ENCODE assay signal across 36 cellular contexts in the genomic region with DNA sequence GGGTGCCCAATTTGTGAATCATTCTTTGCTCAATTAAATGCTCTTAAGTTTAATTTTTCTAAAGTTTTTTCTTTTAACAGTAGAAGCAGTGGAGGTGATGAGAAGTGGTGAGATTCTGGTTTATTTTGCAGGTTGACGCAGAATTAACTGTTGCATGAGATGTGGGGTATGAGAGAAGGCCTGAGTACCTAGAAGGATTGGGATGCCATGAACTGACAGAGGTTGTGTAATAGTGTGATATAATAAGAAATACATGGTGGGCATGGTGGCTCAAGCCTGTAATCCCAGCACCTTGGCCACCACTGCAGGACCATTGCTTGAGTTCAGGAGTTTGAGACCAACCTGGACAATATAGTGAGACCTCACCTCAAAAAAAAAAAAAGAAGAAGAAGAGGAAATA. TPM values are rescaled to one million over a fixed set of nuclear protein-coding genes. Genes with fewer than 3 reads are reported as not detected.
"Had no signal": no experiment of that assay in that cellular context is flagged by ENCODE, and none has a peak within 500 bp of the region (broad histone marks: within the 10 kb centered on the region; RNA-seq: fewer than 3 reads in every experiment).

No MANE protein-coding gene starts in this region.

- H3K36me3 ChIP-seq: adrenal gland, breast epithelium, cardiac muscle cell, colonic mucosa, gastroesophageal sphincter, heart right ventricle, WERI-Rb-1 had no signal

- H3K36me3 Mint-ChIP-seq: activated naive CD4-positive, alpha-beta T cell treated with anti-CD3 and anti-CD28 coated beads, Interleukin-2, amount 50 U/mL, for 24 hours; activated naive CD8-positive, alpha-beta T cell treated with anti-CD3 and anti-CD28 coated beads for 36 hours; brain had no signal

- H3K4me3 Mint-ChIP-seq: activated B cell treated with CpG ODN at 0.5 μM for 24 hours; activated CD8-positive, alpha-beta T cell treated with anti-CD3 and anti-CD28 coated beads for 36 hours; activated naive CD4-positive, alpha-beta T cell treated with anti-CD3 and anti-CD28 coated beads, Interleukin-2, amount 50 U/mL, for 24 hours; activated naive CD8-positive, alpha-beta T cell treated with anti-CD3 and anti-CD28 coated beads for 36 hours; activated naive CD8-positive, alpha-beta T cell treated with anti-CD3 and anti-CD28 coated beads, Interleukin-2, amount 50 U/mL, for 24 hours; activated T-cell treated with anti-CD3 and anti-CD28 coated beads, Interleukin-2, amount 50 U/mL, for 4 hours; activated T-helper 17 cell treated with anti-CD3 and anti-CD28 coated beads, Interleukin-2, amount 50 U/mL, for 72 hours; brain; T-helper 17 cell; T-helper 2 cell treated with Interferon-gamma antibody and Interleukin-4, amounts not matched to agents 5 μg/mL and 100 μg/mL, for 36 hours had no signal

- H3K9me3 ChIP-seq: adrenal gland, breast epithelium, colonic mucosa, gastroesophageal sphincter had no signal

- H3K27me3 Mint-ChIP-seq: brain had no signal

- H3K9me3 Mint-ChIP-seq: activated naive CD4-positive, alpha-beta T cell treated with anti-CD3 and anti-CD28 coated beads, Interleukin-2, amount 50 U/mL, for 24 hours; T-helper 2 cell treated with Interferon-gamma antibody and Interleukin-4, amounts not matched to agents 5 μg/mL and 100 μg/mL, for 36 hours had no signal

- DNase-seq: activated B cell treated with CpG ODN at 0.5 μM for 24 hours; activated CD4-positive, alpha-beta T cell treated with anti-CD3 and anti-CD28 coated beads for 48 hours; activated CD4-positive, alpha-beta T cell treated with anti-CD3 and anti-CD28 coated beads, Interleukin-2, amount 50 U/mL, for 1 hour; activated CD4-positive, alpha-beta T cell treated with anti-CD3 and anti-CD28 coated beads, Interleukin-2, amount 50 U/mL, for 48 hours; activated CD8-positive, alpha-beta memory T cell treated with anti-CD3 and anti-CD28 coated beads for 24 hours; activated CD8-positive, alpha-beta T cell treated with anti-CD3 and anti-CD28 coated beads for 36 hours; activated effector memory CD4-positive, alpha-beta T cell treated with Interleukin-2 at 50 U/mL for 16 hours; activated gamma-delta T cell treated with Interleukin-2 at 50 U/mL for 16 hours; activated naive CD4-positive, alpha-beta T cell treated with Interleukin-2 at 50 U/mL for 16 hours; activated naive CD8-positive, alpha-beta T cell treated with anti-CD3 and anti-CD28 coated beads for 36 hours; activated naive CD8-positive, alpha-beta T cell treated with anti-CD3 and anti-CD28 coated beads, Interleukin-2, amount 50 U/mL, for 24 hours; activated T-cell treated with anti-CD3 and anti-CD28 coated beads, Interleukin-2, amount 50 U/mL, for 4 hours; adrenal gland; amygdala; aorta; central memory CD4-positive, alpha-beta T cell; cerebellar nuclear complex; colonic mucosa; effector CD8-positive, alpha-beta T cell; foreskin melanocyte; heart right ventricle; T-helper 1 cell; T-helper 17 cell; T1000; WERI-Rb-1 had no signal

- H3K27ac Mint-ChIP-seq: activated B cell treated with CpG ODN at 0.5 μM for 24 hours; activated CD8-positive, alpha-beta T cell treated with anti-CD3 and anti-CD28 coated beads for 36 hours; activated naive CD4-positive, alpha-beta T cell treated with anti-CD3 and anti-CD28 coated beads, Interleukin-2, amount 50 U/mL, for 24 hours; activated naive CD8-positive, alpha-beta T cell treated with anti-CD3 and anti-CD28 coated beads for 36 hours; activated naive CD8-positive, alpha-beta T cell treated with anti-CD3 and anti-CD28 coated beads, Interleukin-2, amount 50 U/mL, for 24 hours; activated T-helper 17 cell treated with anti-CD3 and anti-CD28 coated beads, Interleukin-2, amount 50 U/mL, for 72 hours; brain; T-helper 2 cell treated with Interferon-gamma antibody and Interleukin-4, amounts not matched to agents 5 μg/mL and 100 μg/mL, for 36 hours had no signal

- H3K27me3 ChIP-seq: adrenal gland, breast epithelium, cardiac muscle cell, colonic mucosa, gastroesophageal sphincter, heart right ventricle had no signal

- H3K27ac ChIP-seq: adrenal gland, breast epithelium, cardiac muscle cell, colonic mucosa, gastroesophageal sphincter, WERI-Rb-1 had no signal

- FAIRE-seq: endometrium, endothelial cell of umbilical vein had no signal

- H3K4me1 Mint-ChIP-seq: activated B cell treated with CpG ODN at 0.5 μM for 24 hours; activated naive CD4-positive, alpha-beta T cell treated with anti-CD3 and anti-CD28 coated beads, Interleukin-2, amount 50 U/mL, for 24 hours; activated naive CD8-positive, alpha-beta T cell treated with anti-CD3 and anti-CD28 coated beads for 36 hours; activated naive CD8-positive, alpha-beta T cell treated with anti-CD3 and anti-CD28 coated beads, Interleukin-2, amount 50 U/mL, for 24 hours; activated T-helper 17 cell treated with anti-CD3 and anti-CD28 coated beads, Interleukin-2, amount 50 U/mL, for 72 hours; brain; T-helper 17 cell had no signal

- ATAC-seq: activated CD4-positive, CD25-positive, alpha-beta regulatory T cell treated with anti-CD3 and anti-CD28 coated beads, Interleukin-2, amount 50 U/mL, for 24 hours; activated CD8-positive, alpha-beta T cell treated with anti-CD3 and anti-CD28 coated beads for 36 hours; activated naive CD8-positive, alpha-beta T cell treated with anti-CD3 and anti-CD28 coated beads, Interleukin-2, amount 50 U/mL, for 24 hours; activated T-cell treated with anti-CD3 and anti-CD28 coated beads, Interleukin-2, amount 50 U/mL, for 4 hours; activated T-helper 17 cell treated with anti-CD3 and anti-CD28 coated beads, Interleukin-2, amount 50 U/mL, for 72 hours; esophagus mucosa; gastroesophageal sphincter; heart right ventricle; T-helper 17 cell had no signal

- H3K4me1 ChIP-seq: adrenal gland, breast epithelium, colonic mucosa, gastroesophageal sphincter had no signal

- H3K4me3 ChIP-seq: adrenal gland, breast epithelium, cardiac muscle cell, colonic mucosa, gastroesophageal sphincter, heart right ventricle had no signal

RNA-seq across cellular contexts. Expression of gene SH3TC2, which starts 8.4 kb away (rescaled TPM):
- total RNA-seq: activated B cell treated with CpG ODN at 0.5 μM for 24 hours; activated CD8-positive, alpha-beta T cell treated with anti-CD3 and anti-CD28 coated beads for 36 hours; activated naive CD8-positive, alpha-beta T cell treated with anti-CD3 and anti-CD28 coated beads for 36 hours; activated T-cell treated with anti-CD3 and anti-CD28 coated beads, Interleukin-2, amount 50 U/mL, for 4 hours; activated T-helper 17 cell treated with anti-CD3 and anti-CD28 coated beads, Interleukin-2, amount 50 U/mL, for 72 hours had no signal
- polyA plus RNA-seq: aorta had no signal
